Comparison of ENCODE assay signal across 8 cellular contexts in the genomic region with DNA sequence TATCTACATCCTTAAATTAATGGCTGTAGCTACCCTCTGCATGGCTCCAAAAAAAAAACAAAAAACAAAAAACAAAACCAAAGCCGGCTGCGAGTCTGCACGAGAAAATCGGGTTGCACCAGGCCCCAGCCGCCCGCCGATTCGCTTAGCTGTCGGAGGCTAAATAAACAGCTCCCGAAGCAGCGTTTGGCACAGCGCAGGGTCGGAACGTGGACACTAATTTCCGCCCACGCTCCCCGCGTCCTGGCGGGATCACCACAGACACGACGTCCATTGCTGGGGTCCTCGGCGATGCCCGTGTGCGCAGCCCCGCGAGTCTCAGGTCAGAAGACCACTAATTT. TPM values are rescaled to one million over a fixed set of nuclear protein-coding genes. Genes with fewer than 3 reads are reported as not detected.
DNase-seq lines count a peak whose midpoint lies in the region; ATAC-seq and TF ChIP-seq lines count a peak whose summit lies in the region.

No MANE protein-coding gene starts in this region.

- POLR2A ChIA-PET in RWPE1 (lab: Yijun Ruan, JAX; ENCODE audit: low non-redundant PET) = interaction anchor here (0.7 kb wide), 1 partner anchor 26 kb away, joined by 3 read pairs; no protein-coding TSS in a partner anchor

- TF ChIP-seq POLR2A in adrenal gland (IDR thresholded peaks at IDR 0.05) = no peak

- CTCF ChIA-PET in RWPE1 (lab: Yijun Ruan, JAX) = no interaction called here

- H3K27me3 ChIP-seq in adrenal gland = no peaks in the 10 kb centered on the region
- no peaks in the 10 kb centered on the region for H3K27me3 ChIP-seq in hepatocyte

- no peaks in the 10 kb centered on the region for H3K36me3 ChIP-seq in adrenal gland (replicated peaks in 1 of 2)
- no peaks in the 10 kb centered on the region for H3K36me3 ChIP-seq in hepatocyte (replicated peaks; ENCODE audit: insufficient read depth, low read depth)

- 0% methylated on average over 14 to 27 of the region's 27 CpGs for WGBS in adrenal gland, 4 donors
- WGBS in hepatocyte (ENCODE audit: low lambda C conversion rate, missing lambda C conversion rate) = under 1% methylated on average over 27 of the region's 27 CpGs

- H4K20me1 ChIP-seq in hepatocyte (ENCODE audit: insufficient read depth, poor library complexity, severe bottlenecking) = peaks cover 2% of the 10 kb centered on the region

- H3K9me3 ChIP-seq in adrenal gland (replicated peaks in 1 of 3) (no peaks in the 10 kb centered on the region), hepatocyte (ENCODE audit: low read depth) (no peaks in the 10 kb centered on the region)

- peak; percentile 8 for ATAC-seq in HG03460 (IDR thresholded peaks at IDR 0.05; ENCODE audit: unreplicated experiment)

- H3K4me3 ChIP-seq in adrenal gland (peak overlapping the region; percentile 37 to 73 (median 52)), hepatocyte (peak overlapping the region; percentile 92), skeletal muscle cell (ENCODE audit: low read depth, low read length) (peak overlapping the region; percentile 81)

- H3K27ac ChIP-seq in RWPE1 = peak overlapping the region; percentile 92
- peak overlapping the region; percentile 91 to 100 (median 99) for H3K27ac ChIP-seq in adrenal gland
- H3K27ac ChIP-seq in hepatocyte = peak overlapping the region; percentile 100

- intact Hi-C loops in adrenal gland (cut with DNase I) = loop anchor here in 1 of 2 donors (10.0 kb wide), 1 partner anchor 85 kb away; no protein-coding TSS in a partner anchor

- no peak for TF ChIP-seq CTCF in RWPE1 (conservative IDR thresholded peaks at IDR 0.05; ENCODE audit: low read depth)
- TF ChIP-seq CTCF in adrenal gland (IDR thresholded peaks at IDR 0.05) = no peak
- TF ChIP-seq CTCF in hepatocyte (IDR thresholded peaks at IDR 0.05; ENCODE audit: poor library complexity) = no peak

- H3K9me2 ChIP-seq in hepatocyte (replicated peaks; ENCODE audit: insufficient read depth) = no peaks in the 10 kb centered on the region

- DNase-seq in NCI-H187 (lab: John Stamatoyannopoulos, UW) = peak; percentile 6 to 48
- no peak for DNase-seq in NCI-H187 treated with DMSO at 0.1 percent for 48 hours (lab: John Stamatoyannopoulos, UW)
- DNase-seq in RWPE1 (ENCODE audit: low spot score) = peak; percentile 36
- DNase-seq in adrenal gland = peak; percentile 71 to 88 (median 81)
- DNase-seq in hepatocyte (ENCODE audit: low spot score) = peak; percentile 80
- DNase-seq in skeletal muscle cell (ENCODE audit: low read depth) = no peak
- no peak for DNase-seq in GF-D8 (lab: John Stamatoyannopoulos, UW)

- peak overlapping the region; percentile 89 for H3K4me2 ChIP-seq in hepatocyte

- peak overlapping the region; percentile 97 for H2AFZ ChIP-seq in hepatocyte

- peaks cover 15 to 52% of the 10 kb centered on the region in 2 donors for H3K4me1 ChIP-seq in adrenal gland (replicated peaks in 1 of 2)
- peaks cover 23% of the 10 kb centered on the region for H3K4me1 ChIP-seq in hepatocyte (ENCODE audit: insufficient read depth)

- H3K79me2 ChIP-seq in hepatocyte = peaks cover 55% of the 10 kb centered on the region

RNA-seq across cellular contexts. Expression of gene ERC1, which starts 0.7 kb away (rescaled TPM):
- total RNA-seq in adrenal gland = 10 to 100 TPM; 30.0 to 79.5 (median 58.6) TPM
- polyA plus RNA-seq in adrenal gland = 10 to 100 TPM in 2 of 3 donors, 1 to 10 TPM in 1; 4.1 to 41.4 (median 16.1) TPM
- 23.8 and 29.7 TPM in 2 replicates for total RNA-seq in hepatocyte
- polyA plus RNA-seq in hepatocyte = 18.4 and 25.3 TPM in 2 replicates

RNA-seq across cellular contexts. Expression of gene RAD52, which starts 40.8 kb away (rescaled TPM):
- total RNA-seq in adrenal gland (10 to 100 TPM in 4 of 8 donors, 1 to 10 TPM in 4; 5.5 to 22.6 (median 10.2) TPM), hepatocyte (11.8 and 13.4 TPM in 2 replicates)
- polyA plus RNA-seq in adrenal gland (10 to 100 TPM; 10.4 to 14.5 (median 11.8) TPM), hepatocyte (6.3 and 6.6 TPM in 2 replicates)

Comparison
In these comparisons a context has a peak if more than half of its experiments do, and no peak if none do; other contexts are left out.
1. DNase-seq: peak in NCI-H187 (2 of 2), RWPE1 (single experiment), adrenal gland (7 of 7) and hepatocyte (single experiment); none in NCI-H187 treated with DMSO at 0.1 percent for 48 hours (single experiment), skeletal muscle cell (single experiment) and GF-D8 (single experiment).
2. Peak in every context shown above with its lines, with median percentiles within 50 percentile points of each other: H3K27ac ChIP-seq and H3K4me3 ChIP-seq.